10 cellular contexts compared by ENCODE assay signal in the genomic region with DNA sequence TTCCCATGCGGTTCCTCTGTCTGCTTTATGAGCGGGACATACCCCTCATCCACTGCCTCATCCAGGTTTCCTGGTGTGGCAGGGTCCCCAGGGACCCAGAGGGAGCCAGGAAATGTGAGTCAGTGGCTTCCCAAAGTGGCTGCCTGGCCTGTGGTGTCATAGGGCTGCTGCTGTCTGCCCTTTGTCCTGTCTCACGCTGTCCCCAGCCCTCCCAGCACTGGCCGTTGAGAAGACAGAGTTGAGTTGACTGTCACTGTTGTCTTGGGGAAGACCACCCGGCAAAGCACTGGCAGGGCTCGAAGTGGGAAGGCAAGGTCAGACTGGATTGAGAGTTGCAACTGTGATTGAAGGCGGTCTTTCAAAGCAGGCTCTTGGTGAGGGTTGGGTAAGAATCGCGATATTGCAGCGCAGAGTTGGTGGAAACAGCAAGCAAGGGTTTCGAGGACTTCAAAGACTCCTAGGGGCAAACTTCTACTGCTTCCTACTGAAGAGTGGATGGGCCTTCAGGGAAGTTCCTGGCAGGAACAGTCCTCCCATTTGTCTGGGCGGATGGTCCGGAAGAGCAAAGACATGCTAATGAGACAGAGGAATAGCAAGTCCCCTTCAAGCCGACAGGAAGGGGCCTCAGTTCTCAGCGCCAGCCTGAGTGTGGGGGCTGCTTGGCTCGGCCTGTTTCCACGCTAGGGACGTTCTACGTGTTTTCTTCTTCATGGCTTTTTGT. TPM values are rescaled to one million over a fixed set of nuclear protein-coding genes. Genes with fewer than 3 reads are reported as not detected.
DNase-seq lines count a peak whose midpoint lies in the region; ATAC-seq and TF ChIP-seq lines count a peak whose summit lies in the region.
"Had no signal": no experiment of that assay in that cellular context is flagged by ENCODE, and none has a peak within 500 bp of the region (broad histone marks: within the 10 kb centered on the region; RNA-seq: fewer than 3 reads in every experiment).

No MANE protein-coding gene starts in this region.

- peaks cover 28% of the 10 kb centered on the region for H3K4me1 ChIP-seq in foreskin keratinocyte

- TF ChIP-seq CTCF in CD14-positive monocyte (IDR thresholded peaks at IDR 0.05) (no peak), RWPE1 (conservative IDR thresholded peaks at IDR 0.05; ENCODE audit: low read depth) (no peak), foreskin keratinocyte (conservative IDR thresholded peaks at IDR 0.05) (no peak), omental fat pad (IDR thresholded peaks at IDR 0.05) (no peak)

- peak overlapping the region; percentile 90 to 98 (median 96) for H3K27ac Mint-ChIP-seq in CD14-positive monocyte
- no peak overlapping the region for H3K27ac Mint-ChIP-seq in activated naive CD4-positive, alpha-beta T cell treated with anti-CD3 and anti-CD28 coated beads for 36 hours
- H3K27ac Mint-ChIP-seq: T-helper 1 cell treated with Interleukin-12 subunit alpha and Interleukin-12 subunit beta and Interleukin-4 antibody, amounts not matched to agents 30 μg/mL and 1 μg/mL, for 36 hours had no signal

- H3K9me3 Mint-ChIP-seq in CD14-positive monocyte: peaks cover 0 to 2% (median 0%) of the 10 kb centered on the region in 7 donors
- no peaks in the 10 kb centered on the region for H3K9me3 Mint-ChIP-seq in activated naive CD4-positive, alpha-beta T cell treated with anti-CD3 and anti-CD28 coated beads for 36 hours
- H3K9me3 Mint-ChIP-seq: IgD-negative memory B cell; T-helper 1 cell treated with Interleukin-12 subunit alpha and Interleukin-12 subunit beta and Interleukin-4 antibody, amounts not matched to agents 30 μg/mL and 1 μg/mL, for 36 hours had no signal

- POLR2A ChIA-PET in RWPE1 (lab: Yijun Ruan, JAX; ENCODE audit: low non-redundant PET): no interaction called here

- H3K4me1 Mint-ChIP-seq in CD14-positive monocyte: peaks cover 85% of the 10 kb centered on the region
- no peaks in the 10 kb centered on the region for H3K4me1 Mint-ChIP-seq in activated naive CD4-positive, alpha-beta T cell treated with anti-CD3 and anti-CD28 coated beads for 36 hours (ENCODE audit: low read depth)

- no peak for DNase-seq in CD14-positive monocyte (ENCODE audit: low spot score)
- DNase-seq in RWPE1 (ENCODE audit: low spot score): no peak
- DNase-seq in foreskin keratinocyte: no peak
- no peak for DNase-seq in omental fat pad (ENCODE audit: low spot score)
- no peak for DNase-seq in epidermal melanocyte (ENCODE audit: insufficient read length, low spot score)
- DNase-seq in cerebellar cortex (ENCODE audit: low spot score): no peak
- DNase-seq in erythroblast (lab: John Stamatoyannopoulos, UW): no peak
- no peak for DNase-seq in activated naive CD4-positive, alpha-beta T cell treated with anti-CD3 and anti-CD28 coated beads for 36 hours

- H3K27me3 ChIP-seq in foreskin keratinocyte: no peaks in the 10 kb centered on the region

- CTCF ChIA-PET in RWPE1 (lab: Yijun Ruan, JAX): no interaction called here
- CTCF ChIA-PET in activated naive CD4-positive, alpha-beta T cell treated with anti-CD3 and anti-CD28 coated beads for 36 hours (lab: Charles Lee): interaction anchor here (0.7 kb wide), 1 partner anchor 225 kb away, joined by 3 read pairs; no protein-coding TSS in a partner anchor

- intact Hi-C loops in CD14-positive monocyte (cut with micrococcal nuclease): loop anchor here in 1 of 2 donors (5.0 kb wide), 1 partner anchor 40 kb away; no protein-coding TSS in a partner anchor
- intact Hi-C loops in activated naive CD4-positive, alpha-beta T cell treated with anti-CD3 and anti-CD28 coated beads for 36 hours (cut with micrococcal nuclease): no loop called here

- H3K27ac ChIP-seq in RWPE1 (peak overlapping the region; percentile 88), foreskin keratinocyte (peak overlapping the region; percentile 78)

- H3K27me3 Mint-ChIP-seq in CD14-positive monocyte (ENCODE audit: low read depth in 3 of 3): no peaks in the 10 kb centered on the region
- peaks cover 14% of the 10 kb centered on the region for H3K27me3 Mint-ChIP-seq in activated naive CD4-positive, alpha-beta T cell treated with anti-CD3 and anti-CD28 coated beads for 36 hours (ENCODE audit: low read depth)
- H3K27me3 Mint-ChIP-seq: IgD-negative memory B cell had no signal

- no peak for TF ChIP-seq POLR2A in erythroblast (IDR thresholded peaks at IDR 0.05; ENCODE audit: low read length)

- H3K36me3 Mint-ChIP-seq in CD14-positive monocyte: peaks cover 20 to 29% of the 10 kb centered on the region in 2 donors
- H3K36me3 Mint-ChIP-seq in activated naive CD4-positive, alpha-beta T cell treated with anti-CD3 and anti-CD28 coated beads for 36 hours (ENCODE audit: low read depth): no peaks in the 10 kb centered on the region

- ATAC-seq in foreskin keratinocyte (no peak), omental fat pad (ENCODE audit: low FRiP score) (peak; percentile 33)

- peak overlapping the region; percentile 76 to 83 for H3K4me3 Mint-ChIP-seq in CD14-positive monocyte
- H3K4me3 Mint-ChIP-seq in activated naive CD4-positive, alpha-beta T cell treated with anti-CD3 and anti-CD28 coated beads for 36 hours: no peak overlapping the region
- H3K4me3 Mint-ChIP-seq: IgD-negative memory B cell; T-helper 1 cell treated with Interleukin-12 subunit alpha and Interleukin-12 subunit beta and Interleukin-4 antibody, amounts not matched to agents 30 μg/mL and 1 μg/mL, for 36 hours had no signal

RNA-seq across cellular contexts. Expression of a gene that starts 33.9 kb away (rescaled TPM):
- polyA plus RNA-seq in CD14-positive monocyte (100 to 1,000 TPM; 348 to 367 TPM), foreskin keratinocyte (19.1 and 23.9 TPM in 2 replicates)
- total RNA-seq in foreskin keratinocyte (35.2 and 51.7 TPM in 2 replicates), omental fat pad (10 to 100 TPM; 51.1 to 79.3 (median 67.9) TPM)
- under 1 TPM; 0.38 to 0.89 TPM for total RNA-seq in activated naive CD4-positive, alpha-beta T cell treated with anti-CD3 and anti-CD28 coated beads for 36 hours

Comparison
In these comparisons a context has a peak if more than half of its experiments do, and no peak if none do; other contexts are left out.
1. RNA of a gene that starts 33.9 kb away (total RNA-seq): 51.1 to 79.3 TPM in omental fat pad and 35.2 to 51.7 TPM in foreskin keratinocyte; 0.38 to 0.89 TPM in activated naive CD4-positive, alpha-beta T cell treated with anti-CD3 and anti-CD28 coated beads for 36 hours; every median in the first group is over 10 times any median in the second.